ENCODE assay signal across 1 cellular context in the genomic region with DNA sequence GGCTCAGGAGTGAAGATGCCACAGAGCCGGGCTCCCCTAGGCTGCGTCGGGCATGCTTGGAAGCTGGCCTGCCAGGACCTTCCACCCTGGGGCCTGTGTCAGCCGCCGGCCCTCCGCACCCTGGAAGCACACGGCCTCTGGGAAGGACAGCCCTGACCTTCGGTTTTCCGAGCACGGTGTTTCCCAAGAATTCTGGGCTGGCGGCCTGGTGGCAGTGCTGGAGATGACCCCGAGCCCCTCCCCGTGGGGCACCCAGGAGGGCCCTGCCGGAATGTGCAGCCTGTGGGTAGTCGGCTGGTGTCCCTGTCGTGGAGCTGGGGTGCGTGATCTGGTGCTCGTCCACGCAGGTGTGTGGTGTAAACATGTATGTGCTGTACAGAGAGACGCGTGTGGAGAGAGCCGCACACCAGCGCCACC.
TF ChIP-seq lines count a peak whose summit lies in the region.

No MANE protein-coding gene starts in this region.

TF ChIP-seq in HepG2, 621 proteins besides CTCF, POLR2A, EP300 and RAD21 (continued from another document and continues in another):
- TF ChIP-seq, protein P1, sequence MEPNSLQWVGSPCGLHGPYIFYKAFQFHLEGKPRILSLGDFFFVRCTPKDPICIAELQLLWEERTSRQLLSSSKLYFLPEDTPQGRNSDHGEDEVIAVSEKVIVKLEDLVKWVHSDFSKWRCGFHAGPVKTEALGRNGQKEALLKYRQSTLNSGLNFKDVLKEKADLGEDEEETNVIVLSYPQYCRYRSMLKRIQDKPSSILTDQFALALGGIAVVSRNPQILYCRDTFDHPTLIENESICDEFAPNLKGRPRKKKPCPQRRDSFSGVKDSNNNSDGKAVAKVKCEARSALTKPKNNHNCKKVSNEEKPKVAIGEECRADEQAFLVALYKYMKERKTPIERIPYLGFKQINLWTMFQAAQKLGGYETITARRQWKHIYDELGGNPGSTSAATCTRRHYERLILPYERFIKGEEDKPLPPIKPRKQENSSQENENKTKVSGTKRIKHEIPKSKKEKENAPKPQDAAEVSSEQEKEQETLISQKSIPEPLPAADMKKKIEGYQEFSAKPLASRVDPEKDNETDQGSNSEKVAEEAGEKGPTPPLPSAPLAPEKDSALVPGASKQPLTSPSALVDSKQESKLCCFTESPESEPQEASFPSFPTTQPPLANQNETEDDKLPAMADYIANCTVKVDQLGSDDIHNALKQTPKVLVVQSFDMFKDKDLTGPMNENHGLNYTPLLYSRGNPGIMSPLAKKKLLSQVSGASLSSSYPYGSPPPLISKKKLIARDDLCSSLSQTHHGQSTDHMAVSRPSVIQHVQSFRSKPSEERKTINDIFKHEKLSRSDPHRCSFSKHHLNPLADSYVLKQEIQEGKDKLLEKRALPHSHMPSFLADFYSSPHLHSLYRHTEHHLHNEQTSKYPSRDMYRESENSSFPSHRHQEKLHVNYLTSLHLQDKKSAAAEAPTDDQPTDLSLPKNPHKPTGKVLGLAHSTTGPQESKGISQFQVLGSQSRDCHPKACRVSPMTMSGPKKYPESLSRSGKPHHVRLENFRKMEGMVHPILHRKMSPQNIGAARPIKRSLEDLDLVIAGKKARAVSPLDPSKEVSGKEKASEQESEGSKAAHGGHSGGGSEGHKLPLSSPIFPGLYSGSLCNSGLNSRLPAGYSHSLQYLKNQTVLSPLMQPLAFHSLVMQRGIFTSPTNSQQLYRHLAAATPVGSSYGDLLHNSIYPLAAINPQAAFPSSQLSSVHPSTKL (CRISPR knock-in tag; IDR thresholded peaks at IDR 0.05) = peak; percentile 56; the same call in 1 of the 2 replicates
- TF ChIP-seq ZNF331 (CRISPR knock-in tag; IDR thresholded peaks at IDR 0.05) (no peak), RXRA (CRISPR knock-in tag; IDR thresholded peaks at IDR 0.05) (peak; percentile 69), CREM (IDR thresholded peaks at IDR 0.05) (no peak), CREM (CRISPR knock-in tag; IDR thresholded peaks at IDR 0.05) (no peak), NR1H2 (CRISPR knock-in tag; IDR thresholded peaks at IDR 0.05; ENCODE audit: borderline replicate concordance, low read depth) (no peak), PHF8 (CRISPR knock-in tag; IDR thresholded peaks at IDR 0.05) (0 out of 2 replicates have a peak, but pooled peaks have one; percentile 33), SPEN (CRISPR knock-in tag; IDR thresholded peaks at IDR 0.05; ENCODE audit: low read depth) (no peak), ZNF337 (CRISPR knock-in tag; IDR thresholded peaks at IDR 0.05; ENCODE audit: borderline replicate concordance, low read depth) (no peak), NFKB2 (CRISPR knock-in tag; IDR thresholded peaks at IDR 0.05; ENCODE audit: borderline replicate concordance) (no peak), GZF1 (CRISPR knock-in tag; IDR thresholded peaks at IDR 0.05) (no peak), ZNF619 (CRISPR knock-in tag; IDR thresholded peaks at IDR 0.05) (no peak), ZNF329 (CRISPR knock-in tag; IDR thresholded peaks at IDR 0.05; ENCODE audit: low read depth) (no peak), ZNF468 (CRISPR knock-in tag; IDR thresholded peaks at IDR 0.05) (no peak), MBNL3 (CRISPR knock-in tag; conservative IDR thresholded peaks at IDR 0.05) (no peak), ZNF235 (CRISPR knock-in tag; IDR thresholded peaks at IDR 0.05; ENCODE audit: borderline replicate concordance) (no peak), ZNF766 (CRISPR knock-in tag; IDR thresholded peaks at IDR 0.05; ENCODE audit: borderline replicate concordance) (no peak), NR2F6 (IDR thresholded peaks at IDR 0.05) (peak; percentile 48; the same call in 1 of the 2 replicates), NR2F6 (CRISPR knock-in tag; IDR thresholded peaks at IDR 0.05) (peak; percentile 56; the same call in 1 of the 2 replicates), ZFAT (CRISPR knock-in tag; conservative IDR thresholded peaks at IDR 0.05) (no peak), ZNF577 (CRISPR knock-in tag; IDR thresholded peaks at IDR 0.05; ENCODE audit: borderline replicate concordance, low read depth) (no peak), ZSCAN12 (CRISPR knock-in tag; IDR thresholded peaks at IDR 0.05) (no peak), EEA1 (CRISPR knock-in tag; IDR thresholded peaks at IDR 0.05; ENCODE audit: borderline replicate concordance) (no peak), XBP1 (CRISPR knock-in tag; IDR thresholded peaks at IDR 0.05) (no peak), ZBTB3 (CRISPR knock-in tag; IDR thresholded peaks at IDR 0.05; ENCODE audit: borderline replicate concordance, low read depth) (no peak), SNAPC2 (CRISPR knock-in tag; IDR thresholded peaks at IDR 0.05) (no peak), ZNF737 (CRISPR knock-in tag; IDR thresholded peaks at IDR 0.05; ENCODE audit: borderline replicate concordance) (no peak), ZBTB20 (CRISPR knock-in tag; IDR thresholded peaks at IDR 0.05; ENCODE audit: borderline replicate concordance, low read depth) (no peak), ZNF432 (CRISPR knock-in tag; IDR thresholded peaks at IDR 0.05; ENCODE audit: borderline replicate concordance) (no peak), ZNF703 (CRISPR knock-in tag; IDR thresholded peaks at IDR 0.05; ENCODE audit: borderline replicate concordance) (no peak)
- TF ChIP-seq, protein P2, sequence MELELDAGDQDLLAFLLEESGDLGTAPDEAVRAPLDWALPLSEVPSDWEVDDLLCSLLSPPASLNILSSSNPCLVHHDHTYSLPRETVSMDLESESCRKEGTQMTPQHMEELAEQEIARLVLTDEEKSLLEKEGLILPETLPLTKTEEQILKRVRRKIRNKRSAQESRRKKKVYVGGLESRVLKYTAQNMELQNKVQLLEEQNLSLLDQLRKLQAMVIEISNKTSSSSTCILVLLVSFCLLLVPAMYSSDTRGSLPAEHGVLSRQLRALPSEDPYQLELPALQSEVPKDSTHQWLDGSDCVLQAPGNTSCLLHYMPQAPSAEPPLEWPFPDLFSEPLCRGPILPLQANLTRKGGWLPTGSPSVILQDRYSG (CRISPR knock-in tag; IDR thresholded peaks at IDR 0.05) = no peak
- TF ChIP-seq, protein P3, sequence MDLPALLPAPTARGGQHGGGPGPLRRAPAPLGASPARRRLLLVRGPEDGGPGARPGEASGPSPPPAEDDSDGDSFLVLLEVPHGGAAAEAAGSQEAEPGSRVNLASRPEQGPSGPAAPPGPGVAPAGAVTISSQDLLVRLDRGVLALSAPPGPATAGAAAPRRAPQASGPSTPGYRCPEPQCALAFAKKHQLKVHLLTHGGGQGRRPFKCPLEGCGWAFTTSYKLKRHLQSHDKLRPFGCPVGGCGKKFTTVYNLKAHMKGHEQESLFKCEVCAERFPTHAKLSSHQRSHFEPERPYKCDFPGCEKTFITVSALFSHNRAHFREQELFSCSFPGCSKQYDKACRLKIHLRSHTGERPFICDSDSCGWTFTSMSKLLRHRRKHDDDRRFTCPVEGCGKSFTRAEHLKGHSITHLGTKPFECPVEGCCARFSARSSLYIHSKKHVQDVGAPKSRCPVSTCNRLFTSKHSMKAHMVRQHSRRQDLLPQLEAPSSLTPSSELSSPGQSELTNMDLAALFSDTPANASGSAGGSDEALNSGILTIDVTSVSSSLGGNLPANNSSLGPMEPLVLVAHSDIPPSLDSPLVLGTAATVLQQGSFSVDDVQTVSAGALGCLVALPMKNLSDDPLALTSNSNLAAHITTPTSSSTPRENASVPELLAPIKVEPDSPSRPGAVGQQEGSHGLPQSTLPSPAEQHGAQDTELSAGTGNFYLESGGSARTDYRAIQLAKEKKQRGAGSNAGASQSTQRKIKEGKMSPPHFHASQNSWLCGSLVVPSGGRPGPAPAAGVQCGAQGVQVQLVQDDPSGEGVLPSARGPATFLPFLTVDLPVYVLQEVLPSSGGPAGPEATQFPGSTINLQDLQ (CRISPR knock-in tag; IDR thresholded peaks at IDR 0.05) = no peak
- TF ChIP-seq, protein P4, sequence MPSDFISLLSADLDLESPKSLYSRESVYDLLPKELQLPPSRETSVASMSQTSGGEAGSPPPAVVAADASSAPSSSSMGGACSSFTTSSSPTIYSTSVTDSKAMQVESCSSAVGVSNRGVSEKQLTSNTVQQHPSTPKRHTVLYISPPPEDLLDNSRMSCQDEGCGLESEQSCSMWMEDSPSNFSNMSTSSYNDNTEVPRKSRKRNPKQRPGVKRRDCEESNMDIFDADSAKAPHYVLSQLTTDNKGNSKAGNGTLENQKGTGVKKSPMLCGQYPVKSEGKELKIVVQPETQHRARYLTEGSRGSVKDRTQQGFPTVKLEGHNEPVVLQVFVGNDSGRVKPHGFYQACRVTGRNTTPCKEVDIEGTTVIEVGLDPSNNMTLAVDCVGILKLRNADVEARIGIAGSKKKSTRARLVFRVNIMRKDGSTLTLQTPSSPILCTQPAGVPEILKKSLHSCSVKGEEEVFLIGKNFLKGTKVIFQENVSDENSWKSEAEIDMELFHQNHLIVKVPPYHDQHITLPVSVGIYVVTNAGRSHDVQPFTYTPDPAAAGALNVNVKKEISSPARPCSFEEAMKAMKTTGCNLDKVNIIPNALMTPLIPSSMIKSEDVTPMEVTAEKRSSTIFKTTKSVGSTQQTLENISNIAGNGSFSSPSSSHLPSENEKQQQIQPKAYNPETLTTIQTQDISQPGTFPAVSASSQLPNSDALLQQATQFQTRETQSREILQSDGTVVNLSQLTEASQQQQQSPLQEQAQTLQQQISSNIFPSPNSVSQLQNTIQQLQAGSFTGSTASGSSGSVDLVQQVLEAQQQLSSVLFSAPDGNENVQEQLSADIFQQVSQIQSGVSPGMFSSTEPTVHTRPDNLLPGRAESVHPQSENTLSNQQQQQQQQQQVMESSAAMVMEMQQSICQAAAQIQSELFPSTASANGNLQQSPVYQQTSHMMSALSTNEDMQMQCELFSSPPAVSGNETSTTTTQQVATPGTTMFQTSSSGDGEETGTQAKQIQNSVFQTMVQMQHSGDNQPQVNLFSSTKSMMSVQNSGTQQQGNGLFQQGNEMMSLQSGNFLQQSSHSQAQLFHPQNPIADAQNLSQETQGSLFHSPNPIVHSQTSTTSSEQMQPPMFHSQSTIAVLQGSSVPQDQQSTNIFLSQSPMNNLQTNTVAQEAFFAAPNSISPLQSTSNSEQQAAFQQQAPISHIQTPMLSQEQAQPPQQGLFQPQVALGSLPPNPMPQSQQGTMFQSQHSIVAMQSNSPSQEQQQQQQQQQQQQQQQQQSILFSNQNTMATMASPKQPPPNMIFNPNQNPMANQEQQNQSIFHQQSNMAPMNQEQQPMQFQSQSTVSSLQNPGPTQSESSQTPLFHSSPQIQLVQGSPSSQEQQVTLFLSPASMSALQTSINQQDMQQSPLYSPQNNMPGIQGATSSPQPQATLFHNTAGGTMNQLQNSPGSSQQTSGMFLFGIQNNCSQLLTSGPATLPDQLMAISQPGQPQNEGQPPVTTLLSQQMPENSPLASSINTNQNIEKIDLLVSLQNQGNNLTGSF (CRISPR knock-in tag; IDR thresholded peaks at IDR 0.05) = no peak
- TF ChIP-seq, protein P5, sequence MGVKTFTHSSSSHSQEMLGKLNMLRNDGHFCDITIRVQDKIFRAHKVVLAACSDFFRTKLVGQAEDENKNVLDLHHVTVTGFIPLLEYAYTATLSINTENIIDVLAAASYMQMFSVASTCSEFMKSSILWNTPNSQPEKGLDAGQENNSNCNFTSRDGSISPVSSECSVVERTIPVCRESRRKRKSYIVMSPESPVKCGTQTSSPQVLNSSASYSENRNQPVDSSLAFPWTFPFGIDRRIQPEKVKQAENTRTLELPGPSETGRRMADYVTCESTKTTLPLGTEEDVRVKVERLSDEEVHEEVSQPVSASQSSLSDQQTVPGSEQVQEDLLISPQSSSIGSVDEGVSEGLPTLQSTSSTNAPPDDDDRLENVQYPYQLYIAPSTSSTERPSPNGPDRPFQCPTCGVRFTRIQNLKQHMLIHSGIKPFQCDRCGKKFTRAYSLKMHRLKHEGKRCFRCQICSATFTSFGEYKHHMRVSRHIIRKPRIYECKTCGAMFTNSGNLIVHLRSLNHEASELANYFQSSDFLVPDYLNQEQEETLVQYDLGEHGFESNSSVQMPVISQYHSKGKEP (CRISPR knock-in tag; IDR thresholded peaks at IDR 0.05) = no peak
- TF ChIP-seq, protein P6, sequence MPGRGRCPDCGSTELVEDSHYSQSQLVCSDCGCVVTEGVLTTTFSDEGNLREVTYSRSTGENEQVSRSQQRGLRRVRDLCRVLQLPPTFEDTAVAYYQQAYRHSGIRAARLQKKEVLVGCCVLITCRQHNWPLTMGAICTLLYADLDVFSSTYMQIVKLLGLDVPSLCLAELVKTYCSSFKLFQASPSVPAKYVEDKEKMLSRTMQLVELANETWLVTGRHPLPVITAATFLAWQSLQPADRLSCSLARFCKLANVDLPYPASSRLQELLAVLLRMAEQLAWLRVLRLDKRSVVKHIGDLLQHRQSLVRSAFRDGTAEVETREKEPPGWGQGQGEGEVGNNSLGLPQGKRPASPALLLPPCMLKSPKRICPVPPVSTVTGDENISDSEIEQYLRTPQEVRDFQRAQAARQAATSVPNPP (CRISPR knock-in tag; IDR thresholded peaks at IDR 0.05) = no peak
- TF ChIP-seq, protein P7, sequence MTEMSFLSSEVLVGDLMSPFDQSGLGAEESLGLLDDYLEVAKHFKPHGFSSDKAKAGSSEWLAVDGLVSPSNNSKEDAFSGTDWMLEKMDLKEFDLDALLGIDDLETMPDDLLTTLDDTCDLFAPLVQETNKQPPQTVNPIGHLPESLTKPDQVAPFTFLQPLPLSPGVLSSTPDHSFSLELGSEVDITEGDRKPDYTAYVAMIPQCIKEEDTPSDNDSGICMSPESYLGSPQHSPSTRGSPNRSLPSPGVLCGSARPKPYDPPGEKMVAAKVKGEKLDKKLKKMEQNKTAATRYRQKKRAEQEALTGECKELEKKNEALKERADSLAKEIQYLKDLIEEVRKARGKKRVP (CRISPR knock-in tag; IDR thresholded peaks at IDR 0.05) = no peak
- TF ChIP-seq, protein P8, sequence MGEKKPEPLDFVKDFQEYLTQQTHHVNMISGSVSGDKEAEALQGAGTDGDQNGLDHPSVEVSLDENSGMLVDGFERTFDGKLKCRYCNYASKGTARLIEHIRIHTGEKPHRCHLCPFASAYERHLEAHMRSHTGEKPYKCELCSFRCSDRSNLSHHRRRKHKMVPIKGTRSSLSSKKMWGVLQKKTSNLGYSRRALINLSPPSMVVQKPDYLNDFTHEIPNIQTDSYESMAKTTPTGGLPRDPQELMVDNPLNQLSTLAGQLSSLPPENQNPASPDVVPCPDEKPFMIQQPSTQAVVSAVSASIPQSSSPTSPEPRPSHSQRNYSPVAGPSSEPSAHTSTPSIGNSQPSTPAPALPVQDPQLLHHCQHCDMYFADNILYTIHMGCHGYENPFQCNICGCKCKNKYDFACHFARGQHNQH (CRISPR knock-in tag; IDR thresholded peaks at IDR 0.05) = peak; percentile 33; the same call in 1 of the 2 replicates
- TF ChIP-seq, protein P9, sequence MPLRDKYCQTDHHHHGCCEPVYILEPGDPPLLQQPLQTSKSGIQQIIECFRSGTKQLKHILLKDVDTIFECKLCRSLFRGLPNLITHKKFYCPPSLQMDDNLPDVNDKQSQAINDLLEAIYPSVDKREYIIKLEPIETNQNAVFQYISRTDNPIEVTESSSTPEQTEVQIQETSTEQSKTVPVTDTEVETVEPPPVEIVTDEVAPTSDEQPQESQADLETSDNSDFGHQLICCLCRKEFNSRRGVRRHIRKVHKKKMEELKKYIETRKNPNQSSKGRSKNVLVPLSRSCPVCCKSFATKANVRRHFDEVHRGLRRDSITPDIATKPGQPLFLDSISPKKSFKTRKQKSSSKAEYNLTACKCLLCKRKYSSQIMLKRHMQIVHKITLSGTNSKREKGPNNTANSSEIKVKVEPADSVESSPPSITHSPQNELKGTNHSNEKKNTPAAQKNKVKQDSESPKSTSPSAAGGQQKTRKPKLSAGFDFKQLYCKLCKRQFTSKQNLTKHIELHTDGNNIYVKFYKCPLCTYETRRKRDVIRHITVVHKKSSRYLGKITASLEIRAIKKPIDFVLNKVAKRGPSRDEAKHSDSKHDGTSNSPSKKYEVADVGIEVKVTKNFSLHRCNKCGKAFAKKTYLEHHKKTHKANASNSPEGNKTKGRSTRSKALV (CRISPR knock-in tag; IDR thresholded peaks at IDR 0.05) = 0 out of 2 replicates have a peak, but pooled peaks have one; percentile 61
